Comparison of ENCODE assay signal across 1 cellular context in the genomic region with DNA sequence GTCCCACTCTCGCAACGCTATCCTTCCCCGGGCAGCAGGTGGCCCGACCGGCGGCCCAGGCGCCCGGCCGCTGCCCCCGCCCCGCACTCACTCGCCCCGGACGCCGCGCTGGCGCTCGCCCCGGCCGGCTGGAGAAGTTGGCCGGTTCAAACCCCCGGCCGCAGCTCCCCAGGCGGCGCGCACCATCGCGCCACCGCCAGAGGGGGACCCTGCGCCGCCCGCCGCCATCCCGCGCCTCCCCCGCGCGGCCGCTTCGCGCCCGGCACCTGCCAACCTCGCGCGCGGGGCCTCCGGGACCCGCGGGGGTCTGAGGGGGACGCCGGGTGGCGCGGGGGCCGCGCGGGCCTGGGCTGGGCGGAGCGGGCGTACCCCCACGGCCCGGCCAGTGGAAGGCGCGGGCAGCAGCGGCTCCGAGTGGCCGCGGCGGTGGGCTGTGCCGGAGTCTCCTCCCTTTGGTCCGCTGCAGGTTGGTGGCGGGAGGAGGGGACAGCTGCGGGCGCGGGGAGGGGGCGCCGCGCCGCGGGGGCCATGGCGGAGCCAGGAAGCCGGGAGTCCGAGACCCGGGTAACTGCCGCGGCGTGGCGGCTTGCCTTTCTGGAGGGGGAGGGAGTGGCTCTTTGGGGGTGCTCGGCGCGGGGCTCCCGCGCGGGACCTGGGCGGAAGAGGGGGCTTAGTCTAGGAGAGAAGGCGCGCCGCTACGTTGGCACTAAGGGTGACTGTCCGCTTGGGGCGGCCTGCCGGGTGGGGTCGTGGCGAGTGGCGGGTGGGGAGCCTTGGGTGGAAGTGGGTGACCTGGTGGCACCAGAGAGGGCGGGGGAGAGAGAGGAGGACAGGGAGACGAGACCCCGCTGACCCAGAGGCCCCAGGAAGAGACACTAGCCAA.
TF ChIP-seq lines count a peak whose summit lies in the region.

A gene (plus strand): TSS at position 434 of the 883 bp plus-strand sequence. CDS start 95 bp downstream, at position 529.
A gene (minus strand): TSS at position 139 of the 883 bp plus-strand sequence. CDS start 715 bp downstream, outside the sequence.

TF ChIP-seq in HepG2, 621 proteins besides CTCF, POLR2A, EP300 and RAD21 (continued from another document and continues in another):
- TF ChIP-seq, protein P1, sequence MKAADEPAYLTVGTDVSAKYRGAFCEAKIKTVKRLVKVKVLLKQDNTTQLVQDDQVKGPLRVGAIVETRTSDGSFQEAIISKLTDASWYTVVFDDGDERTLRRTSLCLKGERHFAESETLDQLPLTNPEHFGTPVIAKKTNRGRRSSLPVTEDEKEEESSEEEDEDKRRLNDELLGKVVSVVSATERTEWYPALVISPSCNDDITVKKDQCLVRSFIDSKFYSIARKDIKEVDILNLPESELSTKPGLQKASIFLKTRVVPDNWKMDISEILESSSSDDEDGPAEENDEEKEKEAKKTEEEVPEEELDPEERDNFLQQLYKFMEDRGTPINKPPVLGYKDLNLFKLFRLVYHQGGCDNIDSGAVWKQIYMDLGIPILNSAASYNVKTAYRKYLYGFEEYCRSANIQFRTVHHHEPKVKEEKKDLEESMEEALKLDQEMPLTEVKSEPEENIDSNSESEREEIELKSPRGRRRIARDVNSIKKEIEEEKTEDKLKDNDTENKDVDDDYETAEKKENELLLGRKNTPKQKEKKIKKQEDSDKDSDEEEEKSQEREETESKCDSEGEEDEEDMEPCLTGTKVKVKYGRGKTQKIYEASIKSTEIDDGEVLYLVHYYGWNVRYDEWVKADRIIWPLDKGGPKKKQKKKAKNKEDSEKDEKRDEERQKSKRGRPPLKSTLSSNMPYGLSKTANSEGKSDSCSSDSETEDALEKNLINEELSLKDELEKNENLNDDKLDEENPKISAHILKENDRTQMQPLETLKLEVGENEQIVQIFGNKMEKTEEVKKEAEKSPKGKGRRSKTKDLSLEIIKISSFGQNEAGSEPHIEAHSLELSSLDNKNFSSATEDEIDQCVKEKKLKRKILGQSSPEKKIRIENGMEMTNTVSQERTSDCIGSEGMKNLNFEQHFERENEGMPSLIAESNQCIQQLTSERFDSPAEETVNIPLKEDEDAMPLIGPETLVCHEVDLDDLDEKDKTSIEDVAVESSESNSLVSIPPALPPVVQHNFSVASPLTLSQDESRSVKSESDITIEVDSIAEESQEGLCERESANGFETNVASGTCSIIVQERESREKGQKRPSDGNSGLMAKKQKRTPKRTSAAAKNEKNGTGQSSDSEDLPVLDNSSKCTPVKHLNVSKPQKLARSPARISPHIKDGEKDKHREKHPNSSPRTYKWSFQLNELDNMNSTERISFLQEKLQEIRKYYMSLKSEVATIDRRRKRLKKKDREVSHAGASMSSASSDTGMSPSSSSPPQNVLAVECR (CRISPR knock-in tag; IDR thresholded peaks at IDR 0.05; ENCODE audit: borderline replicate concordance), result peak; percentile 21; the same call in 1 of the 2 replicates
- TF ChIP-seq YY1 (IDR thresholded peaks at IDR 0.05; ENCODE audit: insufficient read depth, insufficient replicate concordance, low read depth, low read length) (peak; percentile 88), NAIF1 (CRISPR knock-in tag; IDR thresholded peaks at IDR 0.05; ENCODE audit: borderline replicate concordance) (peak; percentile 63; the same call in 1 of the 2 replicates), SMAD9 (CRISPR knock-in tag; IDR thresholded peaks at IDR 0.05) (peak; percentile 66; the same call in 1 of the 2 replicates), ZNF331 (CRISPR knock-in tag; IDR thresholded peaks at IDR 0.05) (no peak), ZNF546 (CRISPR knock-in tag; conservative IDR thresholded peaks at IDR 0.05) (no peak; the same call in 1 of the 2 replicates), KDM5B (CRISPR knock-in tag; IDR thresholded peaks at IDR 0.05; ENCODE audit: borderline replicate concordance) (no peak; the same call in none of the 2 replicates), ELF1 (CRISPR knock-in tag; IDR thresholded peaks at IDR 0.05) (0 out of 2 replicates have a peak, but pooled peaks have one; percentile 6), RELA (CRISPR knock-in tag; IDR thresholded peaks at IDR 0.05) (no peak), IKZF1 (IDR thresholded peaks at IDR 0.05) (no peak), HDAC1 (CRISPR knock-in tag; IDR thresholded peaks at IDR 0.05) (0 out of 2 replicates have a peak, but pooled peaks have one; percentile 20), ZNF746 (CRISPR knock-in tag; IDR thresholded peaks at IDR 0.05) (peak; percentile 66; the same call in 1 of the 2 replicates), SALL1 (CRISPR knock-in tag; IDR thresholded peaks at IDR 0.05) (peak; percentile 40; the same call in 1 of the 2 replicates), HNRNPUL1 (IDR thresholded peaks at IDR 0.05; ENCODE audit: low read depth, low read length) (no peak), MEF2D (CRISPR knock-in tag; IDR thresholded peaks at IDR 0.05) (0 out of 2 replicates have a peak, but pooled peaks have one; percentile 5), KDM3A (CRISPR knock-in tag; IDR thresholded peaks at IDR 0.05; ENCODE audit: low read depth) (no peak; the same call in 1 of the 2 replicates), ZNF558 (CRISPR knock-in tag; IDR thresholded peaks at IDR 0.05; ENCODE audit: borderline replicate concordance) (0 out of 2 replicates have a peak, but pooled peaks have one; percentile 61), ZNF468 (CRISPR knock-in tag; IDR thresholded peaks at IDR 0.05) (no peak), MXI1 (IDR thresholded peaks at IDR 0.05; ENCODE audit: borderline replicate concordance, low read depth, low read length) (peak; percentile 12; the same call in 1 of the 3 replicates), ZNF781 (CRISPR knock-in tag; IDR thresholded peaks at IDR 0.05; ENCODE audit: borderline replicate concordance, not compliant biosample characterization) (no peak), ARNTL (CRISPR knock-in tag; IDR thresholded peaks at IDR 0.05) (no peak), ZSCAN9 (CRISPR knock-in tag; IDR thresholded peaks at IDR 0.05; ENCODE audit: borderline replicate concordance) (no peak), ZNF768 (CRISPR knock-in tag; IDR thresholded peaks at IDR 0.05) (peak; percentile 32; the same call in 1 of the 2 replicates), RFXAP (CRISPR knock-in tag; IDR thresholded peaks at IDR 0.05; ENCODE audit: borderline replicate concordance) (peak; percentile 53; the same call in 1 of the 2 replicates), SETDB1 (CRISPR knock-in tag; IDR thresholded peaks at IDR 0.05; ENCODE audit: borderline replicate concordance) (no peak)
- TF ChIP-seq, protein P2, sequence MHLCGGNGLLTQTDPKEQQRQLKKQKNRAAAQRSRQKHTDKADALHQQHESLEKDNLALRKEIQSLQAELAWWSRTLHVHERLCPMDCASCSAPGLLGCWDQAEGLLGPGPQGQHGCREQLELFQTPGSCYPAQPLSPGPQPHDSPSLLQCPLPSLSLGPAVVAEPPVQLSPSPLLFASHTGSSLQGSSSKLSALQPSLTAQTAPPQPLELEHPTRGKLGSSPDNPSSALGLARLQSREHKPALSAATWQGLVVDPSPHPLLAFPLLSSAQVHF (CRISPR knock-in tag; IDR thresholded peaks at IDR 0.05), result 0 out of 2 replicates have a peak, but pooled peaks have one; percentile 24
- TF ChIP-seq, protein P3, sequence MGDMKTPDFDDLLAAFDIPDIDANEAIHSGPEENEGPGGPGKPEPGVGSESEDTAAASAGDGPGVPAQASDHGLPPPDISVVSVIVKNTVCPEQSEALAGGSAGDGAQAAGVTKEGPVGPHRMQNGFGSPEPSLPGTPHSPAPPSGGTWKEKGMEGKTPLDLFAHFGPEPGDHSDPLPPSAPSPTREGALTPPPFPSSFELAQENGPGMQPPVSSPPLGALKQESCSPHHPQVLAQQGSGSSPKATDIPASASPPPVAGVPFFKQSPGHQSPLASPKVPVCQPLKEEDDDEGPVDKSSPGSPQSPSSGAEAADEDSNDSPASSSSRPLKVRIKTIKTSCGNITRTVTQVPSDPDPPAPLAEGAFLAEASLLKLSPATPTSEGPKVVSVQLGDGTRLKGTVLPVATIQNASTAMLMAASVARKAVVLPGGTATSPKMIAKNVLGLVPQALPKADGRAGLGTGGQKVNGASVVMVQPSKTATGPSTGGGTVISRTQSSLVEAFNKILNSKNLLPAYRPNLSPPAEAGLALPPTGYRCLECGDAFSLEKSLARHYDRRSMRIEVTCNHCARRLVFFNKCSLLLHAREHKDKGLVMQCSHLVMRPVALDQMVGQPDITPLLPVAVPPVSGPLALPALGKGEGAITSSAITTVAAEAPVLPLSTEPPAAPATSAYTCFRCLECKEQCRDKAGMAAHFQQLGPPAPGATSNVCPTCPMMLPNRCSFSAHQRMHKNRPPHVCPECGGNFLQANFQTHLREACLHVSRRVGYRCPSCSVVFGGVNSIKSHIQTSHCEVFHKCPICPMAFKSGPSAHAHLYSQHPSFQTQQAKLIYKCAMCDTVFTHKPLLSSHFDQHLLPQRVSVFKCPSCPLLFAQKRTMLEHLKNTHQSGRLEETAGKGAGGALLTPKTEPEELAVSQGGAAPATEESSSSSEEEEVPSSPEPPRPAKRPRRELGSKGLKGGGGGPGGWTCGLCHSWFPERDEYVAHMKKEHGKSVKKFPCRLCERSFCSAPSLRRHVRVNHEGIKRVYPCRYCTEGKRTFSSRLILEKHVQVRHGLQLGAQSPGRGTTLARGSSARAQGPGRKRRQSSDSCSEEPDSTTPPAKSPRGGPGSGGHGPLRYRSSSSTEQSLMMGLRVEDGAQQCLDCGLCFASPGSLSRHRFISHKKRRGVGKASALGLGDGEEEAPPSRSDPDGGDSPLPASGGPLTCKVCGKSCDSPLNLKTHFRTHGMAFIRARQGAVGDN (CRISPR knock-in tag; IDR thresholded peaks at IDR 0.05), result no peak; the same call in 1 of the 2 replicates
- TF ChIP-seq, protein P4, sequence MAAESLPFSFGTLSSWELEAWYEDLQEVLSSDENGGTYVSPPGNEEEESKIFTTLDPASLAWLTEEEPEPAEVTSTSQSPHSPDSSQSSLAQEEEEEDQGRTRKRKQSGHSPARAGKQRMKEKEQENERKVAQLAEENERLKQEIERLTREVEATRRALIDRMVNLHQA (CRISPR knock-in tag; IDR thresholded peaks at IDR 0.05), result no peak
- TF ChIP-seq, protein P5, sequence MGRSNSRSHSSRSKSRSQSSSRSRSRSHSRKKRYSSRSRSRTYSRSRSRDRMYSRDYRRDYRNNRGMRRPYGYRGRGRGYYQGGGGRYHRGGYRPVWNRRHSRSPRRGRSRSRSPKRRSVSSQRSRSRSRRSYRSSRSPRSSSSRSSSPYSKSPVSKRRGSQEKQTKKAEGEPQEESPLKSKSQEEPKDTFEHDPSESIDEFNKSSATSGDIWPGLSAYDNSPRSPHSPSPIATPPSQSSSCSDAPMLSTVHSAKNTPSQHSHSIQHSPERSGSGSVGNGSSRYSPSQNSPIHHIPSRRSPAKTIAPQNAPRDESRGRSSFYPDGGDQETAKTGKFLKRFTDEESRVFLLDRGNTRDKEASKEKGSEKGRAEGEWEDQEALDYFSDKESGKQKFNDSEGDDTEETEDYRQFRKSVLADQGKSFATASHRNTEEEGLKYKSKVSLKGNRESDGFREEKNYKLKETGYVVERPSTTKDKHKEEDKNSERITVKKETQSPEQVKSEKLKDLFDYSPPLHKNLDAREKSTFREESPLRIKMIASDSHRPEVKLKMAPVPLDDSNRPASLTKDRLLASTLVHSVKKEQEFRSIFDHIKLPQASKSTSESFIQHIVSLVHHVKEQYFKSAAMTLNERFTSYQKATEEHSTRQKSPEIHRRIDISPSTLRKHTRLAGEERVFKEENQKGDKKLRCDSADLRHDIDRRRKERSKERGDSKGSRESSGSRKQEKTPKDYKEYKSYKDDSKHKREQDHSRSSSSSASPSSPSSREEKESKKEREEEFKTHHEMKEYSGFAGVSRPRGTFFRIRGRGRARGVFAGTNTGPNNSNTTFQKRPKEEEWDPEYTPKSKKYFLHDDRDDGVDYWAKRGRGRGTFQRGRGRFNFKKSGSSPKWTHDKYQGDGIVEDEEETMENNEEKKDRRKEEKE (IDR thresholded peaks at IDR 0.05), result no peak
- TF ChIP-seq, protein P6, sequence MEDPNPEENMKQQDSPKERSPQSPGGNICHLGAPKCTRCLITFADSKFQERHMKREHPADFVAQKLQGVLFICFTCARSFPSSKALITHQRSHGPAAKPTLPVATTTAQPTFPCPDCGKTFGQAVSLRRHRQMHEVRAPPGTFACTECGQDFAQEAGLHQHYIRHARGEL (CRISPR knock-in tag; IDR thresholded peaks at IDR 0.05), result no peak
- TF ChIP-seq, protein P7, sequence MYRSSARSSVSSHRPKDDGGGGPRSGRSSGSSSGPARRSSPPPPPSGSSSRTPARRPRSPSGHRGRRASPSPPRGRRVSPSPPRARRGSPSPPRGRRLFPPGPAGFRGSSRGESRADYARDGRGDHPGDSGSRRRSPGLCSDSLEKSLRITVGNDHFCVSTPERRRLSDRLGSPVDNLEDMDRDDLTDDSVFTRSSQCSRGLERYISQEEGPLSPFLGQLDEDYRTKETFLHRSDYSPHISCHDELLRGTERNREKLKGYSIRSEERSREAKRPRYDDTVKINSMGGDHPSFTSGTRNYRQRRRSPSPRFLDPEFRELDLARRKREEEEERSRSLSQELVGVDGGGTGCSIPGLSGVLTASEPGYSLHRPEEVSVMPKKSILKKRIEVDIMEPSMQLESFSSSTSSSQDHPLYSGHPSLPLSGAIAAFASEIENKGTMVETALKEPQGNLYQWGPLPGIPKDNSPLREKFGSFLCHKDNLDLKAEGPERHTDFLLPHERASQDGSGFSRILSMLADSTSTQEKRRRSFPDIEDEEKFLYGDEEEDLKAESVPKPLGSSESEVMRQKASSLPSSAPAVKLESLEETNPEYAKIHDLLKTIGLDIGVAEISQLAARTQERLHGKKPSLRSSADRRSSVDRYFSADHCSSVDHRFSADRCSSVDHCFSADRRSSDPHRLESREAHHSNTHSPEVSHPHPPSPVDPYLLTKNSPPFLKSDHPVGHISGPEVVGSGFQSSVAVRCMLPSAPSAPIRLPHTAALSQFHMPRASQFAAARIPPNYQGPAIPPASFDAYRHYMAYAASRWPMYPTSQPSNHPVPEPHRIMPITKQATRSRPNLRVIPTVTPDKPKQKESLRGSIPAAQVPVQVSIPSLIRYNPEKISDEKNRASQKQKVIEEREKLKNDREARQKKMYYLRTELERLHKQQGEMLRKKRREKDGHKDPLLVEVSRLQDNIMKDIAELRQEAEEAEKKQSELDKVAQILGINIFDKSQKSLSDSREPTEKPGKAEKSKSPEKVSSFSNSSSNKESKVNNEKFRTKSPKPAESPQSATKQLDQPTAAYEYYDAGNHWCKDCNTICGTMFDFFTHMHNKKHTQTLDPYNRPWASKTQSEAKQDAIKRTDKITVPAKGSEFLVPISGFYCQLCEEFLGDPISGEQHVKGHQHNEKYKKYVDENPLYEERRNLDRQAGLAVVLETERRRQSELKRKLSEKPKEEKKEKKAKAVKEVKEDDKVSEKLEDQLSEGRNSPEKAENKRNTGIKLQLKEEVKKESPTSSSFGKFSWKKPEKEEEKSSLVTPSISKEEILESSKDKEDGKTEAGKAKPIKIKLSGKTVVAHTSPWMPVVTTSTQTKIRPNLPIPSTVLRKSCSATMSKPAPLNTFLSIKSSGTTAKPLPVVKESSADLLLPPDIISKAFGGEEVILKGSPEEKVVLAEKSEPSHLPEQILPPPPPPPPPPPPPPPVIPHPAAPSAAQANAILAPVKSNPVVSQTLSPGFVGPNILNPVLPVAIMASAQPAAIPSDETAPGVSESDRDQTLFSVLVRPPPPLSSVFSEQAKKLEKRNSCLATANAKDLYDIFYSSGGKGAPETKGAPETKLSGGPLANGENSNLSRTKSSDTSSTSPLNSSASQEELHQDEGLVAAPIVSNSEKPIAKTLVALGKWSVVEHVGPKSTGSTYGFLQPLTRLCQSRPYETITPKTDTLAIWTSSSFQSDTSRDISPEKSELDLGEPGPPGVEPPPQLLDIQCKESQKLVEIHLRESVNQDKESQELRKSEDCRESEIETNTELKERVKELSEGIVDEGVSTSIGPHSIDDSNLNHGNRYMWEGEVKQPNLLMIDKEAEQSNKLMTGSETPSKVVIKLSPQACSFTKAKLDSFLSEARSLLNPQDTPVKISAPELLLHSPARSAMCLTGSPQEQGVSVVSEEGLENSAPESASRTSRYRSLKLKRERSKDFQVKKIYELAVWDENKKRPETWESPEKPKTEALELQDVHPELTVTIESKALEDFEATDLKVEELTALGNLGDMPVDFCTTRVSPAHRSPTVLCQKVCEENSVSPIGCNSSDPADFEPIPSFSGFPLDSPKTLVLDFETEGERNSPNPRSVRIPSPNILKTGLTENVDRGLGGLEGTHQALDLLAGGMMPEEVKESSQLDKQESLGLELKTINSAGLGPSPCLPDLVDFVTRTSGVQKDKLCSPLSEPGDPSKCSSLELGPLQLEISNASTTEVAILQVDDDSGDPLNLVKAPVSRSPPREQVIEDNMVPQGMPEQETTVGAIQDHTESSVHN (CRISPR knock-in tag; IDR thresholded peaks at IDR 0.05), result no peak
